Comparison of ENCODE assay signal across 12 cellular contexts in the genomic region with DNA sequence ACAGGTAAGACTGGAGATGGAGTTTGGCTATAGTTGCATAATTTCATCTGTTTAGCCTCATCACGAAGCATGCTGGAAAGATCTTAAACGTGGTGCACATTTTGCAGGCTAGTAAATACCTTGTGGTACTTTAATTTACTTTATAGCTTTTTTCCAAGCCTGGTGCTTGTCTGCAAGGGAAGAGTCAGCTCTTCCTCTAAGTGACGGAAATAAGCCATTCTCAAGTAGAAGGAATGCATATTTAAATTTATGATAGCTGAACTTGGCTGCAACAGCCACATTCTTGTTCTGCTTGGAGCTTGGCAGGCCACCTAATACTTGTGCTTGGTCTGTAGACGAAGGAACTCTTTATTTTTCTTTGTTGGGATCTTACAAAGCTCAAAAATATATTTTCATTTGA.
A peak's percentile ranks its signal among the peaks of the same experiment; 100 is the strongest.
DNase-seq lines count a peak whose midpoint lies in the region; ATAC-seq and TF ChIP-seq lines count a peak whose summit lies in the region.
"Had no signal": no experiment of that assay in that cellular context is flagged by ENCODE, and none has a peak within 500 bp of the region (broad histone marks: within the 10 kb centered on the region; RNA-seq: fewer than 3 reads in every experiment).

No MANE protein-coding gene starts in this region.

- intact Hi-C loops in left lung (cut with DNase I) (no loop called here), testis (cut with DNase I; ENCODE audit: low total_unique reads) (no loop called here), PC-3 (cut with micrococcal nuclease) (no loop called here)

- TF ChIP-seq POLR2A in testis (IDR thresholded peaks at IDR 0.05) = no peak

- H3K27ac ChIP-seq in left lung (no peak overlapping the region), testis (no peak overlapping the region), PC-3 (ENCODE audit: low read length) (no peak overlapping the region)
- H3K27ac ChIP-seq: cardiac muscle cell, RWPE1 had no signal

- no peak overlapping the region for H3K9ac ChIP-seq in PC-3 (ENCODE audit: low read length)

- ATAC-seq in left lung (peak; percentile 78), HG02678 (IDR thresholded peaks at IDR 0.05; ENCODE audit: unreplicated experiment) (no peak), PC-3 (no peak), GM18873 (IDR thresholded peaks at IDR 0.05; ENCODE audit: low FRiP score, unreplicated experiment) (no peak)

- POLR2A ChIA-PET in PC-3 (lab: Charles Lee; ENCODE audit: unreplicated experiment) = no interaction called here

- DNase-seq in HFF-Myc (ENCODE audit: extremely low read depth, low read depth) = peak; percentile 41
- DNase-seq in dermis blood vessel endothelial cell = peak; percentile 15
- no peak for DNase-seq in left lung
- peak; percentile 49 for DNase-seq in testis
- DNase-seq in activated gamma-delta T cell (lab: John Stamatoyannopoulos, UW) = no peak
- DNase-seq in PC-3 = no peak
- DNase-seq: MV-4-11, NCI-H510A treated with DMSO at 0.1 percent for 48 hours had no signal

- no peaks in the 10 kb centered on the region for H3K9me3 ChIP-seq in left lung
- no peaks in the 10 kb centered on the region for H3K9me3 ChIP-seq in testis
- H3K9me3 ChIP-seq in PC-3 (ENCODE audit: low read length) = no peaks in the 10 kb centered on the region

- no peak for TF ChIP-seq CTCF in HFF-Myc (IDR thresholded peaks at IDR 0.05; ENCODE audit: low read depth, low read length, missing control alignments)
- no peak for TF ChIP-seq CTCF in left lung (IDR thresholded peaks at IDR 0.05)
- no peak for TF ChIP-seq CTCF in testis (IDR thresholded peaks at IDR 0.05)
- TF ChIP-seq CTCF in PC-3 (conservative IDR thresholded peaks at IDR 0.05; ENCODE audit: low read depth, low read length) = no peak

- peaks cover 0 to 9% of the 10 kb centered on the region in 2 donors for H3K4me1 ChIP-seq in left lung
- H3K4me1 ChIP-seq in testis = peaks cover 14% of the 10 kb centered on the region
- no peaks in the 10 kb centered on the region for H3K4me1 ChIP-seq in PC-3 (ENCODE audit: insufficient read depth, low read length)

- no peaks in the 10 kb centered on the region for H3F3A ChIP-seq in PC-3 (ENCODE audit: low read length, unreplicated experiment)

- CTCF ChIA-PET in PC-3 (lab: Charles Lee) = no interaction called here

- no peak overlapping the region for H3K4me2 ChIP-seq in PC-3 (ENCODE audit: low read length)

- no peaks in the 10 kb centered on the region for H3K27me3 ChIP-seq in left lung
- no peaks in the 10 kb centered on the region for H3K27me3 ChIP-seq in testis
- H3K27me3 ChIP-seq in PC-3 (ENCODE audit: low read length) = no peaks in the 10 kb centered on the region
- H3K27me3 ChIP-seq: cardiac muscle cell had no signal

- H3K4me3 ChIP-seq in HFF-Myc (replicated peaks; ENCODE audit: low read depth, low read length) (no peak overlapping the region), left lung (no peak overlapping the region), testis (no peak overlapping the region), PC-3 (ENCODE audit: low read length) (no peak overlapping the region)
- H3K4me3 ChIP-seq: cardiac muscle cell had no signal

- no peak overlapping the region for H2AFZ ChIP-seq in PC-3 (ENCODE audit: low read length)

- H3K36me3 ChIP-seq in left lung = no peaks in the 10 kb centered on the region
- H3K36me3 ChIP-seq in testis (ENCODE audit: low read depth, missing control alignments) = no peaks in the 10 kb centered on the region
- H3K36me3 ChIP-seq in PC-3 (ENCODE audit: low read depth, low read length) = no peaks in the 10 kb centered on the region
- H3K36me3 ChIP-seq: cardiac muscle cell had no signal

- no peaks in the 10 kb centered on the region for H3K9me2 ChIP-seq in PC-3 (replicated peaks; ENCODE audit: low read length)

- WGBS in testis, 2 donors = 28 to 42% methylated on average over 4 of the region's 4 CpGs

- no peaks in the 10 kb centered on the region for H3K79me2 ChIP-seq in PC-3 (ENCODE audit: low read length)

- BruUV-seq in PC-3 (replicated peaks; lab: Mats Ljungman, UMichigan) = no TSS peak

- H4K20me1 ChIP-seq in PC-3 (ENCODE audit: low read length) = no peaks in the 10 kb centered on the region

Comparison
In these comparisons a context has a peak if more than half of its experiments do, and no peak if none do; other contexts are left out.
1. DNase-seq: peak in HFF-Myc (single experiment), dermis blood vessel endothelial cell (single experiment) and testis (single experiment); none in left lung (0 of 2), activated gamma-delta T cell (single experiment) and PC-3 (single experiment).